Comparison of ENCODE assay signal across 1 cellular context in genomic region chr1:92940541-92940940, GRCh38.
TF ChIP-seq lines count a peak whose summit lies in the region.

No MANE protein-coding gene starts in this region.

TF ChIP-seq in HEK293, 187 proteins besides CTCF, POLR2A, EP300 and RAD21 (continued from another document):
- no peak for TF ChIP-seq ZNF449 (tag by site-specific recombination; IDR thresholded peaks at IDR 0.05)
- no peak for TF ChIP-seq ZNF354C (tag by site-specific recombination; IDR thresholded peaks at IDR 0.05; ENCODE audit: borderline replicate concordance, low read depth)
